2 cellular contexts compared by ENCODE assay signal in genomic region chr19:18221815-18222725, GRCh38.
A peak's percentile ranks its signal among the peaks of the same experiment; 100 is the strongest.
TF ChIP-seq lines count a peak whose summit lies in the region.

No MANE protein-coding gene starts in this region.

TF ChIP-seq in HEK293, 187 proteins besides CTCF, POLR2A, EP300 and RAD21:
- no peak for TF ChIP-seq ZFP41 (tag by site-specific recombination; IDR thresholded peaks at IDR 0.05; ENCODE audit: borderline replicate concordance)
- no peak for TF ChIP-seq ZNF335 (tag by site-specific recombination; conservative IDR thresholded peaks at IDR 0.05)
- no peak for TF ChIP-seq ZNF664 (tag by site-specific recombination; IDR thresholded peaks at IDR 0.05)
- no peak for TF ChIP-seq ZNF350 (tag by site-specific recombination; IDR thresholded peaks at IDR 0.05)
- TF ChIP-seq ZNF596 (tag by site-specific recombination; IDR thresholded peaks at IDR 0.05) = peak; percentile 61
- TF ChIP-seq ZFP3 (tag by site-specific recombination; IDR thresholded peaks at IDR 0.05; ENCODE audit: low read depth) = peak; percentile 93
- TF ChIP-seq MZF1 (tag by site-specific recombination; IDR thresholded peaks at IDR 0.05; ENCODE audit: borderline replicate concordance) = no peak
- TF ChIP-seq ZNF146 (tag by site-specific recombination; IDR thresholded peaks at IDR 0.05) = no peak

TF ChIP-seq in K562, 482 proteins besides CTCF, POLR2A, EP300 and RAD21 (continues in another document):
- TF ChIP-seq ETS1 (conservative IDR thresholded peaks at IDR 0.05; ENCODE audit: control insufficient read depth, low read depth, low read length) (0 out of 2 replicates have a peak, but pooled peaks have one; percentile 39), POU5F1 (IDR thresholded peaks at IDR 0.05; ENCODE audit: borderline replicate concordance, low read depth, low read length, partially characterized antibody) (no peak), HNRNPLL (IDR thresholded peaks at IDR 0.05; ENCODE audit: low read depth, low read length, poor library complexity, severe bottlenecking) (no peak), HDAC3 (IDR thresholded peaks at IDR 0.05; ENCODE audit: borderline replicate concordance, partially characterized antibody) (no peak), ZBTB11 (CRISPR knock-in tag; IDR thresholded peaks at IDR 0.05) (no peak), HDAC2 (IDR thresholded peaks at IDR 0.05) (no peak), MXD1 (CRISPR knock-in tag; IDR thresholded peaks at IDR 0.05; ENCODE audit: borderline replicate concordance, poor library complexity, severe bottlenecking) (no peak), ZFX (CRISPR knock-in tag; IDR thresholded peaks at IDR 0.05) (peak; percentile 45), KLF6 (CRISPR knock-in tag; IDR thresholded peaks at IDR 0.05; ENCODE audit: borderline replicate concordance) (no peak), ZNF764 (CRISPR knock-in tag; IDR thresholded peaks at IDR 0.05; ENCODE audit: low read depth) (no peak), ARID1B (IDR thresholded peaks at IDR 0.05) (peak; percentile 48; the same call in 1 of the 2 replicates), ZNF583 (CRISPR knock-in tag; IDR thresholded peaks at IDR 0.05) (0 out of 2 replicates have a peak, but pooled peaks have one; percentile 32), KLF16 (IDR thresholded peaks at IDR 0.05) (0 out of 2 replicates have a peak, but pooled peaks have one; percentile 39), NELFE (IDR thresholded peaks at IDR 0.05; ENCODE audit: insufficient read depth, insufficient read length) (no peak), RBM34 (IDR thresholded peaks at IDR 0.05; ENCODE audit: borderline replicate concordance, insufficient read depth, low read length) (no peak), ILK (tag; IDR thresholded peaks at IDR 0.05; ENCODE audit: borderline replicate concordance, low read depth) (no peak), CBX3 (IDR thresholded peaks at IDR 0.05; ENCODE audit: borderline replicate concordance in 1 of 2, low read length in 2 of 2) (0 out of 3 replicates have a peak, but pooled peaks of 1 of the 2 experiments have one; percentile 56), CBFA2T3 (IDR thresholded peaks at IDR 0.05) (peak; percentile 36; the same call in 1 of the 2 replicates), ZFP36 (IDR thresholded peaks at IDR 0.05; ENCODE audit: low read depth, low read length, partially characterized antibody) (no peak), MTF1 (CRISPR knock-in tag; IDR thresholded peaks at IDR 0.05; ENCODE audit: borderline replicate concordance) (no peak), SMAD3 (CRISPR knock-in tag; conservative IDR thresholded peaks at IDR 0.05) (no peak), MCM3 (IDR thresholded peaks at IDR 0.05) (no peak), ZNF311 (CRISPR knock-in tag; IDR thresholded peaks at IDR 0.05) (no peak), ZBTB7A (IDR thresholded peaks at IDR 0.05; ENCODE audit: borderline replicate concordance, control insufficient read depth, low read depth, low read length) (peak; percentile 85; the same call in 1 of the 2 replicates), ZBTB43 (CRISPR knock-in tag; IDR thresholded peaks at IDR 0.05) (no peak), YY1 (IDR thresholded peaks at IDR 0.05; ENCODE audit: borderline replicate concordance in 1 of 3, control insufficient read depth in 1 of 3, extremely low read depth in 1 of 3, insufficient read depth in 3 of 3, insufficient read length in 1 of 3, insufficient replicate concordance in 2 of 3, low read depth in 1 of 3, low read length in 2 of 3) (no peak), NRF1 (conservative IDR thresholded peaks at IDR 0.05 in 1 of 2, IDR thresholded peaks at IDR 0.05 in 1 of 2) (peak in 1 of 2 experiments; percentile 41; a peak in 1 of 4 replicates), TRIM24 (IDR thresholded peaks at IDR 0.05) (no peak), SMAD4 (CRISPR knock-in tag; conservative IDR thresholded peaks at IDR 0.05) (peak; percentile 67), MLX (CRISPR knock-in tag; conservative IDR thresholded peaks at IDR 0.05) (no peak), HMGN3 (IDR thresholded peaks at IDR 0.05; ENCODE audit: borderline replicate concordance, extremely low read depth, insufficient read length, low read depth, low read length) (peak; percentile 53), ZNF324 (CRISPR knock-in tag; IDR thresholded peaks at IDR 0.05) (no peak), CEBPB (tag; IDR thresholded peaks at IDR 0.05) (no peak), ZNF586 (CRISPR knock-in tag; conservative IDR thresholded peaks at IDR 0.05) (no peak), JUN (IDR thresholded peaks at IDR 0.05; ENCODE audit: borderline replicate concordance, low read depth, low read length) (no peak), JUN (CRISPR knock-in tag; IDR thresholded peaks at IDR 0.05; ENCODE audit: borderline replicate concordance) (no peak), MTA3 (IDR thresholded peaks at IDR 0.05; ENCODE audit: borderline replicate concordance) (0 out of 2 replicates have a peak, but pooled peaks have one; percentile 24), SREBF2 (CRISPR knock-in tag; IDR thresholded peaks at IDR 0.05) (no peak), RAD51 (IDR thresholded peaks at IDR 0.05; ENCODE audit: borderline replicate concordance, low read depth) (no peak), ATF7 (IDR thresholded peaks at IDR 0.05) (no peak), MAX (CRISPR knock-in tag; IDR thresholded peaks at IDR 0.05) (no peak), POLR2H (tag; IDR thresholded peaks at IDR 0.05; ENCODE audit: low read depth) (no peak), HNRNPUL1 (IDR thresholded peaks at IDR 0.05; ENCODE audit: low read length) (no peak), BDP1 (IDR thresholded peaks at IDR 0.05; ENCODE audit: insufficient read depth, insufficient read length) (no peak), GTF2F1 (IDR thresholded peaks at IDR 0.05; ENCODE audit: low read depth, low read length) (no peak), FOXJ3 (CRISPR knock-in tag; IDR thresholded peaks at IDR 0.05) (no peak), KDM5B (IDR thresholded peaks at IDR 0.05; ENCODE audit: insufficient replicate concordance, low read depth, low read length) (no peak), ZNF445 (CRISPR knock-in tag; IDR thresholded peaks at IDR 0.05; ENCODE audit: low read depth) (no peak), CGGBP1 (CRISPR knock-in tag; IDR thresholded peaks at IDR 0.05) (no peak), ZNF212 (CRISPR knock-in tag; IDR thresholded peaks at IDR 0.05) (no peak), SMARCE1 (IDR thresholded peaks at IDR 0.05) (no peak), TCF3 (CRISPR knock-in tag; IDR thresholded peaks at IDR 0.05) (peak; percentile 30), ID3 (CRISPR knock-in tag; IDR thresholded peaks at IDR 0.05) (no peak), ID3 (tag; IDR thresholded peaks at IDR 0.05) (no peak), HNRNPK (IDR thresholded peaks at IDR 0.05; ENCODE audit: low read depth, low read length, poor library complexity, severe bottlenecking) (no peak), TRIM28 (IDR thresholded peaks at IDR 0.05) (no peak), PATZ1 (CRISPR knock-in tag; IDR thresholded peaks at IDR 0.05; ENCODE audit: borderline replicate concordance) (no peak), MCM2 (IDR thresholded peaks at IDR 0.05; ENCODE audit: low read depth) (no peak), THAP12 (CRISPR knock-in tag; IDR thresholded peaks at IDR 0.05) (0 out of 2 replicates have a peak, but pooled peaks have one; percentile 49), PHF8 (IDR thresholded peaks at IDR 0.05; ENCODE audit: borderline replicate concordance, low read length) (peak; percentile 37; the same call in 1 of the 2 replicates), CHD2 (IDR thresholded peaks at IDR 0.05; ENCODE audit: low read depth, low read length) (no peak)
